17 cellular contexts compared by ENCODE assay signal in genomic region chr18:63817441-63818051, GRCh38. TPM values are rescaled to one million over a fixed set of nuclear protein-coding genes. Genes with fewer than 3 reads are reported as not detected.
DNase-seq lines count a peak whose midpoint lies in the region; ATAC-seq and TF ChIP-seq lines count a peak whose summit lies in the region.
"Had no signal": no experiment of that assay in that cellular context is flagged by ENCODE, and none has a peak within 500 bp of the region (broad histone marks: within the 10 kb centered on the region; RNA-seq: fewer than 3 reads in every experiment).

No MANE protein-coding gene starts in this region.

- no peak overlapping the region for H3K4me3 ChIP-seq in SK-N-SH (ENCODE audit: low read depth in 2 of 2, low read length in 1 of 2)
- H3K4me3 ChIP-seq in fibroblast of villous mesenchyme (ENCODE audit: low read depth, low read length): no peak overlapping the region
- H3K4me3 ChIP-seq in skeletal muscle cell (ENCODE audit: low read depth, low read length): no peak overlapping the region
- H3K4me3 ChIP-seq: heart left ventricle had no signal

- no peak overlapping the region; the same call in 1 of the 2 replicates for H2AFZ ChIP-seq in SK-N-SH (ENCODE audit: low read depth)

- H3K9me2 ChIP-seq in SK-N-SH: no peaks in the 10 kb centered on the region

- H3K9me3 ChIP-seq in SK-N-SH: no peaks in the 10 kb centered on the region
- H3K9me3 ChIP-seq: neutrophil had no signal

- no peaks in the 10 kb centered on the region for H3K36me3 ChIP-seq in SK-N-SH (replicated peaks in 1 of 2; ENCODE audit: control insufficient read depth in 1 of 2, insufficient read depth in 2 of 2, low read length in 1 of 2)
- H3K36me3 ChIP-seq: heart left ventricle, neutrophil had no signal

- DNase-seq in EL: peak; percentile 70
- no peak for DNase-seq in SK-N-SH
- peak; percentile 80 for DNase-seq in fibroblast of villous mesenchyme (ENCODE audit: low read depth)
- peak; percentile 48 for DNase-seq in skeletal muscle cell (ENCODE audit: low read depth)
- no peak for DNase-seq in NCI-H82 (lab: John Stamatoyannopoulos, UW)
- DNase-seq in left lobe of liver (ENCODE audit: low spot score): no peak
- DNase-seq in NCI-H2171 (lab: John Stamatoyannopoulos, UW): no peak
- DNase-seq: amygdala; cortex of kidney; DND-41; heart left ventricle; stimulated activated CD4-positive, alpha-beta T cell treated with anti-CD3 and anti-CD28 coated beads, Interleukin-4, amount 100 ng/mL, for 4 hours had no signal

- 11% methylated on average over 1 of the region's 1 CpG for WGBS in SK-N-SH (ENCODE audit: low lambda C conversion rate)

- no peaks in the 10 kb centered on the region for H3K27me3 ChIP-seq in SK-N-SH (ENCODE audit: insufficient read depth)
- H3K27me3 ChIP-seq: neutrophil had no signal

- CTCF ChIA-PET in SK-N-SH (lab: Yijun Ruan, JAX): interaction anchor here (0.6 to 1.4 kb wide), 3 partner anchors 10 to 146 kb away, joined by 3 read pairs; no protein-coding TSS in a partner anchor

- H3K4me1 ChIP-seq in SK-N-SH (ENCODE audit: control insufficient read depth in 1 of 2, insufficient read depth in 2 of 2, low read depth in 1 of 2, low read length in 1 of 2): peaks cover 0 to 7% of the 10 kb centered on the region in 2 experiments; a peak in 2 of 4 replicates
- H3K4me1 ChIP-seq: heart left ventricle had no signal

- POLR2A ChIA-PET in SK-N-SH (lab: Yijun Ruan, JAX): no interaction called here

- no peak for TF ChIP-seq CTCF in SK-N-SH (IDR thresholded peaks at IDR 0.05)
- TF ChIP-seq CTCF in fibroblast of villous mesenchyme (IDR thresholded peaks at IDR 0.05; ENCODE audit: insufficient read depth, low read depth, low read length): no peak

- no peaks in the 10 kb centered on the region for H3K79me2 ChIP-seq in SK-N-SH (ENCODE audit: insufficient read depth)

- peak overlapping the region; percentile 19 to 77; a peak in 2 of 4 replicates for H3K27ac ChIP-seq in SK-N-SH (ENCODE audit: low read depth in 2 of 2, low read length in 1 of 2)
- H3K27ac ChIP-seq: heart left ventricle, neutrophil had no signal

- TF ChIP-seq RAD21 in SK-N-SH (IDR thresholded peaks at IDR 0.05; ENCODE audit: low read length): no peak

- H3K4me2 ChIP-seq in SK-N-SH: no peak overlapping the region

- no peaks in the 10 kb centered on the region for H4K20me1 ChIP-seq in SK-N-SH (ENCODE audit: insufficient read depth)

- peaks cover 9% of the 10 kb centered on the region for H3F3A ChIP-seq in SK-N-SH (replicated peaks; ENCODE audit: insufficient read depth)

- no peak overlapping the region for H3K9ac ChIP-seq in SK-N-SH

- ATAC-seq in GM19463 (IDR thresholded peaks at IDR 0.05; ENCODE audit: unreplicated experiment) (no peak), left lobe of liver (no peak)
- ATAC-seq: heart left ventricle, WTC11 had no signal

- TF ChIP-seq EP300 in SK-N-SH (IDR thresholded peaks at IDR 0.05; ENCODE audit: borderline replicate concordance in 1 of 2, low read depth in 1 of 2, low read length in 1 of 2): no peak

TF ChIP-seq in SK-N-SH, 30 proteins besides CTCF, POLR2A, EP300 and RAD21 (continues in another document):
- TF ChIP-seq TEAD4 (IDR thresholded peaks at IDR 0.05; ENCODE audit: borderline replicate concordance, insufficient read depth) (peak; percentile 50; the same call in 1 of the 2 replicates), MEF2A (IDR thresholded peaks at IDR 0.05; ENCODE audit: borderline replicate concordance, low read depth) (no peak), GATA2 (CRISPR knock-in tag; IDR thresholded peaks at IDR 0.05) (no peak), ELF1 (IDR thresholded peaks at IDR 0.05) (no peak), FOSL2 (IDR thresholded peaks at IDR 0.05; ENCODE audit: borderline replicate concordance, low read depth) (no peak), USF2 (IDR thresholded peaks at IDR 0.05; ENCODE audit: borderline replicate concordance, low read depth, low read length) (no peak), NRF1 (IDR thresholded peaks at IDR 0.05; ENCODE audit: low read depth, low read length) (no peak), SIN3A (IDR thresholded peaks at IDR 0.05; ENCODE audit: borderline replicate concordance, low read depth, low read length) (no peak), ZBTB33 (IDR thresholded peaks at IDR 0.05; ENCODE audit: borderline replicate concordance, low read depth) (no peak), USF1 (IDR thresholded peaks at IDR 0.05; ENCODE audit: borderline replicate concordance, low read depth) (no peak), JUND (IDR thresholded peaks at IDR 0.05) (peak; percentile 24; the same call in 1 of the 2 replicates), FOXJ3 (CRISPR knock-in tag; IDR thresholded peaks at IDR 0.05) (no peak), RCOR1 (IDR thresholded peaks at IDR 0.05; ENCODE audit: low read length) (no peak), NFIC (IDR thresholded peaks at IDR 0.05; ENCODE audit: borderline replicate concordance) (peak; percentile 11; the same call in 1 of the 2 replicates), EZH2phosphoT487 (IDR thresholded peaks at IDR 0.05; ENCODE audit: borderline replicate concordance, low read depth) (no peak), REST (IDR thresholded peaks at IDR 0.05; ENCODE audit: low read depth, low read length) (no peak), MXI1 (IDR thresholded peaks at IDR 0.05; ENCODE audit: low read depth, low read length) (no peak), TCF12 (IDR thresholded peaks at IDR 0.05) (peak; percentile 47; the same call in 1 of the 2 replicates), RXRA (IDR thresholded peaks at IDR 0.05; ENCODE audit: borderline replicate concordance, low read depth) (no peak), MAX (IDR thresholded peaks at IDR 0.05; ENCODE audit: low read depth) (no peak), GABPA (IDR thresholded peaks at IDR 0.05; ENCODE audit: low read depth) (no peak), FOXM1 (IDR thresholded peaks at IDR 0.05; ENCODE audit: low read depth) (no peak), TAF1 (IDR thresholded peaks at IDR 0.05; ENCODE audit: borderline replicate concordance, low read depth, low read length) (no peak)

RNA-seq across cellular contexts. Expression of gene SERPINB7, which starts 42.3 kb away (rescaled TPM):
- 99.5 and 170 TPM in 2 replicates for polyA plus RNA-seq in SK-N-SH (2012; rRNA removed)
- polyA plus RNA-seq in SK-N-SH (2012; cell fraction: cytosol; rRNA removed): 173 and 183 TPM in 2 replicates
- polyA plus RNA-seq in SK-N-SH (2012; cell fraction: nucleus; rRNA removed): 26.3 and 90.4 TPM in 2 replicates
- total RNA-seq in fibroblast of villous mesenchyme: 6.1 and 13.0 TPM in 2 replicates
- total RNA-seq in left lobe of liver: not detected
- total RNA-seq: skeletal muscle tissue, WTC11 had no signal
- polyA plus RNA-seq: CD14-positive monocyte, heart left ventricle had no signal

Comparison
In these comparisons a context has a peak if more than half of its experiments do, and no peak if none do; other contexts are left out.
1. DNase-seq: peak in EL (single experiment), fibroblast of villous mesenchyme (single experiment) and skeletal muscle cell (single experiment); none in SK-N-SH (single experiment), NCI-H82 (single experiment), left lobe of liver (single experiment) and NCI-H2171 (single experiment).